9 cellular contexts compared by ENCODE assay signal in genomic region chr1:156471496-156472490, GRCh38. TPM values are rescaled to one million over a fixed set of nuclear protein-coding genes. Genes with fewer than 3 reads are reported as not detected.
DNase-seq lines count a peak whose midpoint lies in the region; ATAC-seq and TF ChIP-seq lines count a peak whose summit lies in the region.
"Had no signal": no experiment of that assay in that cellular context is flagged by ENCODE, and none has a peak within 500 bp of the region (broad histone marks: within the 10 kb centered on the region; RNA-seq: fewer than 3 reads in every experiment).

No MANE protein-coding gene starts in this region.

- WGBS in suprapubic skin: 66% methylated on average over 9 of the region's 9 CpGs

- no peak overlapping the region for H2AFZ ChIP-seq in PC-3 (ENCODE audit: low read length)

- ATAC-seq in PC-3 (peak; percentile 90), HG03439 (IDR thresholded peaks at IDR 0.05; ENCODE audit: unreplicated experiment) (no peak), HG02571 (IDR thresholded peaks at IDR 0.05; ENCODE audit: unreplicated experiment) (no peak)

- peaks cover 4% of the 10 kb centered on the region; the same call in 1 of the 2 replicates for H4K20me1 ChIP-seq in PC-3 (ENCODE audit: low read length)

- H3K9me3 ChIP-seq in PC-3 (ENCODE audit: low read length) (no peaks in the 10 kb centered on the region), right atrium auricular region (no peaks in the 10 kb centered on the region), suprapubic skin (no peaks in the 10 kb centered on the region)

- peak; percentile 89 for DNase-seq in NCI-H1105 treated with DMSO at 0.1 percent for 48 hours (lab: John Stamatoyannopoulos, UW)
- peak; percentile 98 for DNase-seq in PC-3
- DNase-seq in right atrium auricular region (ENCODE audit: low spot score): peak; percentile 84
- peak in 1 of 2 donors; percentile 76 for DNase-seq in suprapubic skin (ENCODE audit: low spot score in 2 of 2)
- DNase-seq in GDM1 (lab: John Stamatoyannopoulos, UW): no peak
- no peak for DNase-seq in cortex of kidney (lab: John Stamatoyannopoulos, UW)
- DNase-seq: effector CD8-positive, alpha-beta T cell had no signal

- H3K4me1 ChIP-seq in PC-3 (ENCODE audit: insufficient read depth, low read length): peaks cover 21% of the 10 kb centered on the region
- H3K4me1 ChIP-seq in right atrium auricular region: peaks cover 0 to 53% of the 10 kb centered on the region in 2 donors
- H3K4me1 ChIP-seq in suprapubic skin: peaks cover 39% of the 10 kb centered on the region

- no peaks in the 10 kb centered on the region for H3K27me3 ChIP-seq in PC-3 (ENCODE audit: low read length)
- H3K27me3 ChIP-seq in right atrium auricular region: no peaks in the 10 kb centered on the region
- H3K27me3 ChIP-seq in suprapubic skin: no peaks in the 10 kb centered on the region

- H3K4me3 ChIP-seq in PC-3 (ENCODE audit: low read length) (peak overlapping the region; percentile 21; the same call in 1 of the 2 replicates), right atrium auricular region (no peak overlapping the region), suprapubic skin (no peak overlapping the region)

- POLR2A ChIA-PET in PC-3 (lab: Charles Lee; ENCODE audit: unreplicated experiment): no interaction called here

- no peak overlapping the region for H3K9ac ChIP-seq in PC-3 (ENCODE audit: low read length)

- H3K79me2 ChIP-seq in PC-3 (ENCODE audit: low read length): no peaks in the 10 kb centered on the region

- TSS peak; percentile 39 for BruUV-seq in PC-3 (replicated peaks; lab: Mats Ljungman, UMichigan)

- H3F3A ChIP-seq in PC-3 (ENCODE audit: low read length, unreplicated experiment): peaks cover 5% of the 10 kb centered on the region

- CTCF ChIA-PET in PC-3 (lab: Charles Lee): no interaction called here

- TF ChIP-seq CTCF in PC-3 (conservative IDR thresholded peaks at IDR 0.05; ENCODE audit: low read depth, low read length) (no peak), right atrium auricular region (IDR thresholded peaks at IDR 0.05) (no peak), suprapubic skin (IDR thresholded peaks at IDR 0.05) (no peak)

- no peak for TF ChIP-seq POLR2A in suprapubic skin (IDR thresholded peaks at IDR 0.05)

- H3K36me3 ChIP-seq in PC-3 (ENCODE audit: low read depth, low read length): peaks cover 52% of the 10 kb centered on the region
- peaks cover 100% of the 10 kb centered on the region for H3K36me3 ChIP-seq in right atrium auricular region
- H3K36me3 ChIP-seq in suprapubic skin: peaks cover 100% of the 10 kb centered on the region

- no peaks in the 10 kb centered on the region for H3K9me2 ChIP-seq in PC-3 (replicated peaks; ENCODE audit: low read length)

- peak overlapping the region; percentile 67 for H3K4me2 ChIP-seq in PC-3 (ENCODE audit: low read length)

- intact Hi-C loops in PC-3 (cut with micrococcal nuclease): loop anchor here (1.0 kb wide), 1 partner anchor 14 kb away; no protein-coding TSS in a partner anchor

- H3K27ac ChIP-seq in PC-3 (ENCODE audit: low read length): peak overlapping the region; percentile 61
- H3K27ac ChIP-seq in right atrium auricular region: peak overlapping the region; percentile 75 to 83
- peak overlapping the region; percentile 44 for H3K27ac ChIP-seq in suprapubic skin

- TF ChIP-seq EP300 in suprapubic skin (IDR thresholded peaks at IDR 0.05): no peak

RNA-seq across cellular contexts. Expression of gene MEF2D, which starts 28.8 kb away (rescaled TPM):
- total RNA-seq in PC-3 (2014; rRNA removed): 17.3 and 27.4 TPM in 2 replicates
- 100 to 1,000 TPM in 1 of 2 donors, 10 to 100 TPM in 1; 80.1 to 104 TPM for total RNA-seq in right atrium auricular region
- total RNA-seq in suprapubic skin: 10 to 100 TPM; 61.7 to 73.5 (median 67.1) TPM

Comparison
In these comparisons a context has a peak if more than half of its experiments do, and no peak if none do; other contexts are left out.
1. DNase-seq: peak in NCI-H1105 treated with DMSO at 0.1 percent for 48 hours (single experiment), PC-3 (single experiment) and right atrium auricular region (single experiment); none in GDM1 (single experiment) and cortex of kidney (single experiment).
2. Peak in every context shown above with its lines, with median percentiles within 50 percentile points of each other: H3K27ac ChIP-seq.